Comparison of ENCODE assay signal across 12 cellular contexts in genomic region chr11:86620796-86621575, GRCh38. TPM values are rescaled to one million over a fixed set of nuclear protein-coding genes. Genes with fewer than 3 reads are reported as not detected.
DNase-seq lines count a peak whose midpoint lies in the region; ATAC-seq and TF ChIP-seq lines count a peak whose summit lies in the region.
"Had no signal": no experiment of that assay in that cellular context is flagged by ENCODE, and none has a peak within 500 bp of the region (broad histone marks: within the 10 kb centered on the region; RNA-seq: fewer than 3 reads in every experiment).

No MANE protein-coding gene starts in this region.

- no peak overlapping the region for H3K4me3 ChIP-seq in mesenchymal stem cell (ENCODE audit: insufficient read depth in 1 of 2, low read depth in 1 of 2, low read length in 2 of 2)

- no peak overlapping the region for H3K14ac ChIP-seq in mesenchymal stem cell (ENCODE audit: low read length in 2 of 2)

- no peak overlapping the region for H2AK5ac ChIP-seq in mesenchymal stem cell (ENCODE audit: low read length, severe bottlenecking)

- H3K4me3 Mint-ChIP-seq in HFFc6: no peak overlapping the region
- H3K4me3 Mint-ChIP-seq: stimulated activated naive B cell treated with anti-CD40 and anti-IgM and Interleukin-4, amounts not matched to agents 10 μg/mL and 1 μg/mL and 100 μg/mL, for 72 hours had no signal

- no peaks in the 10 kb centered on the region for H3K9me3 Mint-ChIP-seq in HFFc6

- H3K4ac ChIP-seq in mesenchymal stem cell (ENCODE audit: low read depth in 1 of 2, low read length in 2 of 2): no peak overlapping the region

- H2BK12ac ChIP-seq in mesenchymal stem cell (ENCODE audit: low read length in 2 of 2): peak overlapping the region in 1 of 2 experiments; percentile 42

- no peak for TF ChIP-seq CTCF in HFFc6 (IDR thresholded peaks at IDR 0.05)

- peak overlapping the region; percentile 67 for H3K9ac ChIP-seq in mesenchymal stem cell (ENCODE audit: low read length)

- H3K4me1 Mint-ChIP-seq in HFFc6 (ENCODE audit: low read depth): peaks cover 52% of the 10 kb centered on the region
- H3K4me1 Mint-ChIP-seq: stimulated activated naive B cell treated with anti-CD40 and anti-IgM and Interleukin-4, amounts not matched to agents 10 μg/mL and 1 μg/mL and 100 μg/mL, for 72 hours had no signal

- no peaks in the 10 kb centered on the region; the same call in none of the 2 replicates for H3K27me3 Mint-ChIP-seq in HFFc6 (ENCODE audit: insufficient read depth)
- H3K27me3 Mint-ChIP-seq: stimulated activated naive B cell treated with anti-CD40 and anti-IgM and Interleukin-4, amounts not matched to agents 10 μg/mL and 1 μg/mL and 100 μg/mL, for 72 hours had no signal

- no peak overlapping the region for H2BK15ac ChIP-seq in mesenchymal stem cell (ENCODE audit: low read depth, poor library complexity, severe bottlenecking)

- H3K36me3 Mint-ChIP-seq in HFFc6 (ENCODE audit: low read depth): peaks cover 8% of the 10 kb centered on the region; the same call in 1 of the 2 replicates
- H3K36me3 Mint-ChIP-seq: stimulated activated naive B cell treated with anti-CD40 and anti-IgM and Interleukin-4, amounts not matched to agents 10 μg/mL and 1 μg/mL and 100 μg/mL, for 72 hours had no signal

- H4K91ac ChIP-seq in mesenchymal stem cell (ENCODE audit: low read length): no peak overlapping the region

- no peaks in the 10 kb centered on the region for H3K36me3 ChIP-seq in mesenchymal stem cell (ENCODE audit: control insufficient read depth in 1 of 2, insufficient read depth in 2 of 2, low read depth in 1 of 2, low read length in 2 of 2)

- no peak overlapping the region for H3K27ac ChIP-seq in mesenchymal stem cell (ENCODE audit: low read length, poor library complexity, severe bottlenecking)
- H3K27ac ChIP-seq in temporal lobe (ENCODE audit: low read depth, low read length): peak overlapping the region; percentile 22

- ATAC-seq in GM21619 (IDR thresholded peaks at IDR 0.05; ENCODE audit: unreplicated experiment) (no peak), GM18519 (IDR thresholded peaks at IDR 0.05; ENCODE audit: low FRiP score, unreplicated experiment) (no peak)
- ATAC-seq: stimulated activated naive B cell treated with anti-CD40 and anti-IgM and Interleukin-4, amounts not matched to agents 10 μg/mL and 1 μg/mL and 100 μg/mL, for 72 hours had no signal

- H3K4me1 ChIP-seq in mesenchymal stem cell (ENCODE audit: control insufficient read depth, insufficient read depth, low read depth, low read length): peaks cover 7% of the 10 kb centered on the region

- H3K18ac ChIP-seq in mesenchymal stem cell (ENCODE audit: low read depth in 1 of 2, low read length in 2 of 2): no peak overlapping the region

- H4K8ac ChIP-seq in mesenchymal stem cell (ENCODE audit: low read length): peak overlapping the region; percentile 14

- peaks cover 1% of the 10 kb centered on the region for H3K79me1 ChIP-seq in mesenchymal stem cell (replicated peaks; ENCODE audit: low read length, poor library complexity, severe bottlenecking)

- peak overlapping the region; percentile 67 for H3K27ac Mint-ChIP-seq in HFFc6
- H3K27ac Mint-ChIP-seq: stimulated activated naive B cell treated with anti-CD40 and anti-IgM and Interleukin-4, amounts not matched to agents 10 μg/mL and 1 μg/mL and 100 μg/mL, for 72 hours had no signal

- H2BK120ac ChIP-seq in mesenchymal stem cell (ENCODE audit: low read depth, low read length): no peak overlapping the region

- H3K23ac ChIP-seq in mesenchymal stem cell (ENCODE audit: low read length in 2 of 2): no peak overlapping the region

- peak; percentile 36 for DNase-seq in HFFc6
- DNase-seq in dedifferentiated amniotic fluid mesenchymal stem cell (ENCODE audit: extremely low spot score): peak; percentile 78
- DNase-seq in mesenchymal stem cell: peak; percentile 60
- DNase-seq in HUDEP-2 (lab: John Stamatoyannopoulos, UW; ENCODE audit: unreplicated experiment in 76 of 76): no peak
- no peak for DNase-seq in activated gamma-delta T cell treated with Interleukin-2 at 50 U/mL for 16 hours
- DNase-seq: COR-L47; cortex of kidney; stimulated activated CD4-positive, alpha-beta T cell treated with anti-CD3 and anti-CD28 coated beads, Interleukin-4, amount 100 ng/mL, for 1 hour; stimulated activated naive B cell treated with anti-CD40 and anti-IgM and Interleukin-4, amounts not matched to agents 10 μg/mL and 1 μg/mL and 100 μg/mL, for 72 hours had no signal

- H3K9me3 ChIP-seq in mesenchymal stem cell (ENCODE audit: control insufficient read depth, low read length): no peaks in the 10 kb centered on the region

- no peak overlapping the region for H2BK5ac ChIP-seq in mesenchymal stem cell (ENCODE audit: low read depth, low read length, poor library complexity, severe bottlenecking)

- no peak overlapping the region for H2AFZ ChIP-seq in mesenchymal stem cell (ENCODE audit: low read depth, low read length)

- 100% methylated on average over 2 of the region's 2 CpGs for WGBS in mesenchymal stem cell

- no peaks in the 10 kb centered on the region for H3K27me3 ChIP-seq in mesenchymal stem cell (ENCODE audit: control insufficient read depth in 1 of 2, insufficient read depth in 1 of 2, low read length in 2 of 2)

- no peak overlapping the region for H3K4me2 ChIP-seq in mesenchymal stem cell (ENCODE audit: low read length, poor library complexity, severe bottlenecking)

RNA-seq across cellular contexts. Expression of gene ME3, which starts 51.4 kb away (rescaled TPM):
- 1 to 10 TPM; 3.5 to 8.6 (median 6.6) TPM for total RNA-seq in HFFc6 (2021; fragmentation: NEBNext Ultra II Directional; extraction: Animal tissue kit (Norgen Biotek cat#: 25700))
- polyA plus RNA-seq in mesenchymal stem cell (2013, experiment 1 of 2): 12.5 TPM
- 11.9 TPM for polyA plus RNA-seq in mesenchymal stem cell (2013, experiment 2 of 2)
- 86.1 TPM for total RNA-seq in temporal lobe

Comparison
In these comparisons a context has a peak if more than half of its experiments do, and no peak if none do; other contexts are left out.
1. DNase-seq: peak in HFFc6 (single experiment), dedifferentiated amniotic fluid mesenchymal stem cell (single experiment) and mesenchymal stem cell (single experiment); none in HUDEP-2 (0 of 76) and activated gamma-delta T cell treated with Interleukin-2 at 50 U/mL for 16 hours (single experiment).